ENCODE assay signal across 10 cellular contexts in genomic region chr9:120680161-120680560, GRCh38.
"Had no signal": no experiment of that assay in that cellular context is flagged by ENCODE, and none has a peak within 500 bp of the region (broad histone marks: within the 10 kb centered on the region; RNA-seq: fewer than 3 reads in every experiment).

No MANE protein-coding gene starts in this region.

- H3K9me3 Mint-ChIP-seq: GM23338, H9, HFFc6, IgD-negative memory B cell had no signal

- H3K4me2 ChIP-seq: GM23338 had no signal

- H3K4me3 Mint-ChIP-seq: GM23338, H9, HFFc6, IgD-negative memory B cell had no signal

- ATAC-seq: HepG2 had no signal

- DNase-seq: H9, HCEC 1CT, HFFc6, KBM-7 had no signal

- H3K4me3 ChIP-seq: GM23338 had no signal

- H3K27ac ChIP-seq: HL-60 had no signal

- FAIRE-seq: H1, H54, HepG2 had no signal

- H3K4me1 Mint-ChIP-seq: GM23338 had no signal

- H3K27me3 Mint-ChIP-seq: IgD-negative memory B cell had no signal

- H3K27ac Mint-ChIP-seq: GM23338, H9, HFFc6 had no signal
